17 cellular contexts compared by ENCODE assay signal in genomic region chrX:370963-371745, GRCh38. TPM values are rescaled to one million over a fixed set of nuclear protein-coding genes. Genes with fewer than 3 reads are reported as not detected.
DNase-seq lines count a peak whose midpoint lies in the region; ATAC-seq and TF ChIP-seq lines count a peak whose summit lies in the region.
"Had no signal": no experiment of that assay in that cellular context is flagged by ENCODE, and none has a peak within 500 bp of the region (broad histone marks: within the 10 kb centered on the region; RNA-seq: fewer than 3 reads in every experiment).

No MANE protein-coding gene starts in this region.

- H3K4me1 Mint-ChIP-seq in neural crest cell, result peaks cover 41% of the 10 kb centered on the region

- no peaks in the 10 kb centered on the region for H3K9me3 Mint-ChIP-seq in neural crest cell

- H3K36me3 ChIP-seq in BLaER1 treated with 17β-estradiol and CSF1 and Interleukin-3, amounts not matched to agents 10 nM and 100 nM, result no peaks in the 10 kb centered on the region
- peaks cover 12% of the 10 kb centered on the region for H3K36me3 ChIP-seq in NT2/D1 (ENCODE audit: insufficient read depth, insufficient read length, low read length)
- H3K36me3 ChIP-seq: MG63 had no signal

- H3K9me3 ChIP-seq in BLaER1 treated with 17β-estradiol and CSF1 and Interleukin-3, amounts not matched to agents 10 nM and 100 nM (replicated peaks in 1 of 11), result peaks cover 0 to 5% (median 0%) of the 10 kb centered on the region in 11 experiments; a peak in 1 of 22 replicates
- H3K9me3 ChIP-seq in NT2/D1 (ENCODE audit: insufficient read depth, low read length), result no peaks in the 10 kb centered on the region
- H3K9me3 ChIP-seq: MG63 had no signal

- peak overlapping the region; percentile 42 for H3K4me3 Mint-ChIP-seq in neural crest cell
- H3K4me3 Mint-ChIP-seq: activated CD8-positive, alpha-beta memory T cell treated with anti-CD3 and anti-CD28 coated beads, Interleukin-2, amount 10 ng/mL, durations not matched to agents 7 days and 5 days had no signal

- peaks cover 53 to 62% (median 59%) of the 10 kb centered on the region in 11 experiments for H3K27me3 ChIP-seq in BLaER1 treated with 17β-estradiol and CSF1 and Interleukin-3, amounts not matched to agents 10 nM and 100 nM
- peaks cover 38% of the 10 kb centered on the region for H3K27me3 ChIP-seq in NT2/D1 (ENCODE audit: insufficient read depth, insufficient read length)
- H3K27me3 ChIP-seq: MG63 had no signal

- DNase-seq in NT2/D1 (ENCODE audit: low read depth, low spot score), result no peak
- peak; percentile 44 for DNase-seq in Right ventricle myocardium superior
- no peak for DNase-seq in neural crest cell (ENCODE audit: low read depth, low spot score)
- DNase-seq in activated CD4-positive, alpha-beta T cell treated with anti-CD3 and anti-CD28 coated beads for 1 hour, result no peak
- DNase-seq in SHP77 treated with DMSO at 0.1 percent for 48 hours (lab: John Stamatoyannopoulos, UW), result no peak
- no peak for DNase-seq in DMS 273 treated with DMSO at 0.1 percent for 48 hours (lab: John Stamatoyannopoulos, UW)
- DNase-seq: activated CD8-positive, alpha-beta memory T cell treated with anti-CD3 and anti-CD28 coated beads, Interleukin-2, amount 10 ng/mL, durations not matched to agents 7 days and 5 days; activated gamma-delta T cell treated with Interleukin-2 at 50 U/mL for 16 hours; cortex of kidney; EL; foreskin melanocyte; MG63; NCI-H1694; NCI-H345; T-helper 2 cell had no signal

- H3K27me3 Mint-ChIP-seq in neural crest cell (ENCODE audit: low read depth), result peaks cover 39% of the 10 kb centered on the region

- no peak for TF ChIP-seq CTCF in neural crest cell (conservative IDR thresholded peaks at IDR 0.05)

- intact Hi-C loops in Right ventricle myocardium superior (cut with DNase I), result no loop called here

- ATAC-seq in Right ventricle myocardium superior (ENCODE audit: poor library complexity) (peak; percentile 14), GM21360 (IDR thresholded peaks at IDR 0.05; ENCODE audit: unreplicated experiment) (no peak)
- ATAC-seq: activated CD8-positive, alpha-beta memory T cell treated with anti-CD3 and anti-CD28 coated beads, Interleukin-2, amount 10 ng/mL, durations not matched to agents 7 days and 5 days had no signal

- H3K27ac Mint-ChIP-seq in neural crest cell (ENCODE audit: unreplicated experiment), result no peak overlapping the region
- H3K27ac Mint-ChIP-seq: activated CD8-positive, alpha-beta memory T cell treated with anti-CD3 and anti-CD28 coated beads, Interleukin-2, amount 10 ng/mL, durations not matched to agents 7 days and 5 days had no signal

- H3K4me2 ChIP-seq in BLaER1 treated with 17β-estradiol and CSF1 and Interleukin-3, amounts not matched to agents 10 nM and 100 nM, result peak overlapping the region in 9 of 11 experiments; percentile 66 to 97 (median 95); a peak in 18 of 22 replicates

- H3K9ac ChIP-seq in BLaER1 treated with 17β-estradiol and CSF1 and Interleukin-3, amounts not matched to agents 10 nM and 100 nM, result peak overlapping the region in 4 of 11 experiments; percentile 12 to 74 (median 34); a peak in 2 of 22 replicates
- peak overlapping the region; percentile 63 for H3K9ac ChIP-seq in NT2/D1 (ENCODE audit: insufficient read length, low read depth)

- H3K4me3 ChIP-seq in BLaER1 treated with 17β-estradiol and CSF1 and Interleukin-3, amounts not matched to agents 10 nM and 100 nM, result peak overlapping the region in 2 of 10 experiments; percentile 0 to 19; a peak in 2 of 20 replicates
- no peak overlapping the region for H3K4me3 ChIP-seq in NT2/D1 (ENCODE audit: insufficient read length, low read depth)
- H3K4me3 ChIP-seq: MG63 had no signal

- H3K4me1 ChIP-seq in BLaER1 treated with 17β-estradiol and CSF1 and Interleukin-3, amounts not matched to agents 10 nM and 100 nM, result peaks cover 45 to 87% (median 84%) of the 10 kb centered on the region in 10 experiments
- peaks cover 29% of the 10 kb centered on the region for H3K4me1 ChIP-seq in NT2/D1 (ENCODE audit: insufficient read depth, insufficient read length)

- H3K36me3 Mint-ChIP-seq in neural crest cell (ENCODE audit: low read depth), result peaks cover 3% of the 10 kb centered on the region
- H3K36me3 Mint-ChIP-seq: activated CD8-positive, alpha-beta memory T cell treated with anti-CD3 and anti-CD28 coated beads, Interleukin-2, amount 10 ng/mL, durations not matched to agents 7 days and 5 days had no signal

- peaks cover 38 to 79% (median 67%) of the 10 kb centered on the region in 11 experiments for H4K20me1 ChIP-seq in BLaER1 treated with 17β-estradiol and CSF1 and Interleukin-3, amounts not matched to agents 10 nM and 100 nM

- no peak overlapping the region for H3K27ac ChIP-seq in BLaER1 treated with 17β-estradiol and CSF1 and Interleukin-3, amounts not matched to agents 10 nM and 100 nM

RNA-seq across cellular contexts. Expression of gene PPP2R3B, which starts 15.6 kb away (rescaled TPM):
- total RNA-seq in Right ventricle myocardium superior (154 TPM), neural crest cell (88.4 and 96.5 TPM in 2 replicates)

RNA-seq across cellular contexts. Expression of gene GTPBP6, which starts 52.6 kb away (rescaled TPM):
- total RNA-seq in Right ventricle myocardium superior, result 50.8 TPM
- total RNA-seq in neural crest cell, result 81.3 and 81.9 TPM in 2 replicates
